15 cellular contexts compared by ENCODE assay signal in genomic region chr9:109083141-109083540, GRCh38. TPM values are rescaled to one million over a fixed set of nuclear protein-coding genes. Genes with fewer than 3 reads are reported as not detected.
DNase-seq lines count a peak whose midpoint lies in the region; TF ChIP-seq lines count a peak whose summit lies in the region.
"Had no signal": no experiment of that assay in that cellular context is flagged by ENCODE, and none has a peak within 500 bp of the region (broad histone marks: within the 10 kb centered on the region; RNA-seq: fewer than 3 reads in every experiment).

No MANE protein-coding gene starts in this region.

- no peak overlapping the region for H2BK12ac ChIP-seq in H9 (ENCODE audit: insufficient read length, low read depth, low read length)

- no peaks in the 10 kb centered on the region for H3K9me3 Mint-ChIP-seq in activated naive CD8-positive, alpha-beta T cell (ENCODE audit: low read depth)
- no peaks in the 10 kb centered on the region for H3K9me3 Mint-ChIP-seq in activated naive CD8-positive, alpha-beta T cell treated with anti-CD3 and anti-CD28 coated beads for 36 hours
- H3K9me3 Mint-ChIP-seq in H9 (no peaks in the 10 kb centered on the region), chondrocyte (ENCODE audit: low read depth) (no peaks in the 10 kb centered on the region)
- H3K9me3 Mint-ChIP-seq: CD4-positive, CD25-positive, alpha-beta regulatory T cell had no signal

- no peaks in the 10 kb centered on the region for H3K79me2 ChIP-seq in H9 (ENCODE audit: insufficient read depth, low read length)

- no peak overlapping the region for H3K18ac ChIP-seq in H9 (ENCODE audit: insufficient read length, low read depth, low read length)

- no peak overlapping the region for H3K14ac ChIP-seq in H9 (ENCODE audit: insufficient read depth, low read length)

- H3K27me3 ChIP-seq in H9 (ENCODE audit: insufficient read depth, low read length): no peaks in the 10 kb centered on the region
- H3K27me3 ChIP-seq: BLaER1 treated with 17β-estradiol and CSF1 and Interleukin-3, amounts not matched to agents 10 nM and 100 nM had no signal

- no peak overlapping the region for H2BK15ac ChIP-seq in H9 (ENCODE audit: low read depth, low read length)

- H3K27ac Mint-ChIP-seq in activated naive CD8-positive, alpha-beta T cell: peak overlapping the region; percentile 1
- no peak overlapping the region for H3K27ac Mint-ChIP-seq in activated naive CD8-positive, alpha-beta T cell treated with anti-CD3 and anti-CD28 coated beads for 36 hours
- peak overlapping the region in 2 of 3 experiments; percentile 32 to 59; a peak in 3 of 7 replicates for H3K27ac Mint-ChIP-seq in H9
- H3K27ac Mint-ChIP-seq in chondrocyte (ENCODE audit: unreplicated experiment): peak overlapping the region; percentile 59

- no peak overlapping the region for H3K4me2 ChIP-seq in H9 (ENCODE audit: insufficient read depth, insufficient read length, low read length)
- H3K4me2 ChIP-seq: BLaER1 treated with 17β-estradiol and CSF1 and Interleukin-3, amounts not matched to agents 10 nM and 100 nM had no signal

- H4K8ac ChIP-seq in H9 (replicated peaks; ENCODE audit: insufficient read length, low read depth, low read length): no peak overlapping the region

- H3K27ac ChIP-seq in H9 (ENCODE audit: insufficient read length, low read depth, low read length): no peak overlapping the region
- H3K27ac ChIP-seq: BLaER1 treated with 17β-estradiol and CSF1 and Interleukin-3, amounts not matched to agents 10 nM and 100 nM; GM23248; HL-60 had no signal

- no peaks in the 10 kb centered on the region for H4K20me1 ChIP-seq in H9 (ENCODE audit: control insufficient read depth, insufficient read depth, insufficient read length)

- no peak overlapping the region for H2AFZ ChIP-seq in H9 (ENCODE audit: low read length)
- H2AFZ ChIP-seq: GM23248 had no signal

- WGBS in H9 (ENCODE audit: extremely low coverage, insufficient read length, low lambda C conversion rate): no CpG with 5 or more reads among the region's 7 CpGs

- H3K4ac ChIP-seq in H9 (ENCODE audit: low read depth, low read length): no peak overlapping the region

- H4K5ac ChIP-seq in H9 (ENCODE audit: insufficient read length, low read depth, low read length): no peak overlapping the region

- peaks cover 13% of the 10 kb centered on the region for H3K4me1 Mint-ChIP-seq in activated naive CD8-positive, alpha-beta T cell (ENCODE audit: low read depth)
- H3K4me1 Mint-ChIP-seq in activated naive CD8-positive, alpha-beta T cell treated with anti-CD3 and anti-CD28 coated beads for 36 hours: peaks cover 12% of the 10 kb centered on the region
- H3K4me1 Mint-ChIP-seq in H9 (no peaks in the 10 kb centered on the region), chondrocyte (ENCODE audit: low read depth) (peaks cover 8% of the 10 kb centered on the region)

- TF ChIP-seq CTCF in H9 (conservative IDR thresholded peaks at IDR 0.05) (no peak), chondrocyte (IDR thresholded peaks at IDR 0.05) (no peak)

- H3K36me3 Mint-ChIP-seq in activated naive CD8-positive, alpha-beta T cell: peaks cover 19% of the 10 kb centered on the region
- H3K36me3 Mint-ChIP-seq in activated naive CD8-positive, alpha-beta T cell treated with anti-CD3 and anti-CD28 coated beads for 36 hours: peaks cover 44% of the 10 kb centered on the region
- H3K36me3 Mint-ChIP-seq in H9 (ENCODE audit: insufficient read depth in 1 of 3, low read depth in 3 of 3) (peaks cover 13 to 60% (median 47%) of the 10 kb centered on the region in 3 experiments; a peak in 6 of 7 replicates), chondrocyte (ENCODE audit: low read depth) (peaks cover 23% of the 10 kb centered on the region)

- no peaks in the 10 kb centered on the region for H3K27me3 Mint-ChIP-seq in activated naive CD8-positive, alpha-beta T cell
- H3K27me3 Mint-ChIP-seq in activated naive CD8-positive, alpha-beta T cell treated with anti-CD3 and anti-CD28 coated beads for 36 hours: no peaks in the 10 kb centered on the region
- no peaks in the 10 kb centered on the region for H3K27me3 Mint-ChIP-seq in H9 (ENCODE audit: low read depth)
- no peaks in the 10 kb centered on the region for H3K27me3 Mint-ChIP-seq in chondrocyte (ENCODE audit: low read depth)
- H3K27me3 Mint-ChIP-seq: CD4-positive, CD25-positive, alpha-beta regulatory T cell had no signal

- DNase-seq in activated naive CD8-positive, alpha-beta T cell treated with anti-CD3 and anti-CD28 coated beads for 36 hours: no peak
- DNase-seq in H9 (no peak), chondrocyte (ENCODE audit: low spot score) (no peak), NK-92 (lab: John Stamatoyannopoulos, UW; ENCODE audit: unreplicated experiment) (no peak), GM19238 (ENCODE audit: insufficient read length, low spot score) (no peak), DMS53 treated with DMSO at 0.1 percent for 48 hours (lab: John Stamatoyannopoulos, UW; ENCODE audit: unreplicated experiment) (no peak)
- DNase-seq: ACHN; CD4-positive, CD25-positive, alpha-beta regulatory T cell; DMS79 treated with DMSO at 0.1 percent for 48 hours; EL; GM23248 had no signal

- H2AK5ac ChIP-seq in H9 (ENCODE audit: insufficient read length, low read length): no peak overlapping the region

- no peaks in the 10 kb centered on the region for H3K9me3 ChIP-seq in H9 (ENCODE audit: control insufficient read depth, low read depth, low read length)
- H3K9me3 ChIP-seq: BLaER1 treated with 17β-estradiol and CSF1 and Interleukin-3, amounts not matched to agents 10 nM and 100 nM; HAP-1 had no signal

- H4K91ac ChIP-seq in H9 (ENCODE audit: insufficient read length, low read depth, low read length): no peak overlapping the region

- H3K79me1 ChIP-seq in H9 (ENCODE audit: insufficient read depth, low read depth, low read length, poor library complexity, severe bottlenecking): no peaks in the 10 kb centered on the region

- no peak overlapping the region for H3K56ac ChIP-seq in H9 (ENCODE audit: insufficient read length, low read depth, low read length)

- no peak overlapping the region for H2BK120ac ChIP-seq in H9 (ENCODE audit: low read depth, low read length, poor library complexity, severe bottlenecking)

- H2BK5ac ChIP-seq in H9 (ENCODE audit: insufficient read length, low read length): no peak overlapping the region

- H3K23me2 ChIP-seq in H9 (ENCODE audit: insufficient read length, low read depth, low read length, poor library complexity, severe bottlenecking): no peaks in the 10 kb centered on the region

- H2BK20ac ChIP-seq in H9 (ENCODE audit: low read depth, low read length, poor library complexity, severe bottlenecking): no peak overlapping the region

- no peak overlapping the region for H3K4me3 Mint-ChIP-seq in activated naive CD8-positive, alpha-beta T cell
- H3K4me3 Mint-ChIP-seq in activated naive CD8-positive, alpha-beta T cell treated with anti-CD3 and anti-CD28 coated beads for 36 hours: no peak overlapping the region
- H3K4me3 Mint-ChIP-seq in H9: no peak overlapping the region
- H3K4me3 Mint-ChIP-seq in chondrocyte (ENCODE audit: unreplicated experiment): no peak overlapping the region
- H3K4me3 Mint-ChIP-seq: CD4-positive, CD25-positive, alpha-beta regulatory T cell had no signal

- H3K23ac ChIP-seq in H9 (ENCODE audit: insufficient read length, low read depth, low read length): no peak overlapping the region

- H3T11ph ChIP-seq in H9 (ENCODE audit: low read length): no peak overlapping the region

- no peaks in the 10 kb centered on the region for H3K4me1 ChIP-seq in H9 (ENCODE audit: insufficient read depth, low read length)
- H3K4me1 ChIP-seq: HAP-1 had no signal

- H3K9ac ChIP-seq in H9 (ENCODE audit: extremely low read depth, insufficient read length, low read length): no peak overlapping the region
- H3K9ac ChIP-seq: BLaER1 treated with 17β-estradiol and CSF1 and Interleukin-3, amounts not matched to agents 10 nM and 100 nM; GM23248 had no signal

RNA-seq across cellular contexts. Expression of gene TMEM245, which starts 36.6 kb away (rescaled TPM):
- total RNA-seq in activated naive CD8-positive, alpha-beta T cell treated with anti-CD3 and anti-CD28 coated beads for 36 hours: 10 to 100 TPM; 30.4 to 32.7 TPM
- 37.9 and 38.3 TPM in 2 replicates for total RNA-seq in H9 (2021)
- 39.6 to 48.3 TPM (median 43.8 TPM) in 3 replicates for total RNA-seq in chondrocyte
